In genomic region chr1:40884055-40884795, GRCh38 we compare ENCODE assay signal across 10 cellular contexts. TPM values are rescaled to one million over a fixed set of nuclear protein-coding genes. Genes with fewer than 3 reads are reported as not detected.
DNase-seq lines count a peak whose midpoint lies in the region; ATAC-seq, FAIRE-seq and TF ChIP-seq lines count a peak whose summit lies in the region.
"Had no signal": no experiment of that assay in that cellular context is flagged by ENCODE, and none has a peak within 500 bp of the region (broad histone marks: within the 10 kb centered on the region; RNA-seq: fewer than 3 reads in every experiment).

No MANE protein-coding gene starts in this region.

- ATAC-seq in heart left ventricle (peak in 2 of 4 donors; percentile 46), sciatic nerve (no peak), mucosa of descending colon (no peak)

- peak overlapping the region; percentile 71 for H2BK15ac ChIP-seq in mesenchymal stem cell (ENCODE audit: low read depth, poor library complexity, severe bottlenecking)

- TF ChIP-seq CTCF in heart left ventricle (IDR thresholded peaks at IDR 0.05) (no peak), right atrium auricular region (IDR thresholded peaks at IDR 0.05) (no peak), endothelial cell (IDR thresholded peaks at IDR 0.05; ENCODE audit: unreplicated experiment) (no peak), mucosa of descending colon (IDR thresholded peaks at IDR 0.05) (no peak)

- H3K27me3 ChIP-seq in heart left ventricle (peaks cover 7 to 36% (median 18%) of the 10 kb centered on the region in 9 donors), right atrium auricular region (peaks cover 0 to 7% of the 10 kb centered on the region in 2 donors), mesenchymal stem cell (ENCODE audit: control insufficient read depth in 1 of 2, insufficient read depth in 1 of 2, low read length in 2 of 2) (peaks cover 0 to 12% of the 10 kb centered on the region in 2 experiments), small intestine (ENCODE audit: control insufficient read depth in 2 of 2, insufficient read depth in 2 of 2, low read length in 2 of 2) (peaks cover 7 to 11% of the 10 kb centered on the region in 2 donors)
- H3K27me3 ChIP-seq: pancreas had no signal

- H3K36me3 Mint-ChIP-seq in endothelial cell (ENCODE audit: low read depth, unreplicated experiment) = peaks cover 4% of the 10 kb centered on the region
- peaks cover 2% of the 10 kb centered on the region for H3K36me3 Mint-ChIP-seq in activated CD4-positive, alpha-beta memory T cell treated with anti-CD3 and anti-CD28 coated beads for 36 hours

- no peaks in the 10 kb centered on the region for H3K79me1 ChIP-seq in mesenchymal stem cell (replicated peaks; ENCODE audit: low read length, poor library complexity, severe bottlenecking)

- WGBS in heart left ventricle, 4 donors = 21 to 45% (median 28%) methylated on average over 24 to 73 of the region's 73 CpGs
- 49% methylated on average over 69 of the region's 73 CpGs for WGBS in mesenchymal stem cell
- 16 to 19% (median 16%) methylated on average over 50 to 73 of the region's 73 CpGs for WGBS in small intestine, 3 donors

- H3K27ac ChIP-seq in heart left ventricle = no peak overlapping the region
- no peak overlapping the region for H3K27ac ChIP-seq in right atrium auricular region
- H3K27ac ChIP-seq in mesenchymal stem cell (ENCODE audit: low read length, poor library complexity, severe bottlenecking) = no peak overlapping the region
- no peak overlapping the region for H3K27ac ChIP-seq in small intestine (ENCODE audit: low read depth in 1 of 2, low read length in 1 of 2)
- H3K27ac ChIP-seq: C4-2B, pancreas had no signal

- no peak overlapping the region for H3K23ac ChIP-seq in mesenchymal stem cell (ENCODE audit: low read length in 2 of 2)

- no peak overlapping the region for H3K4ac ChIP-seq in mesenchymal stem cell (ENCODE audit: low read depth in 1 of 2, low read length in 2 of 2)

- no peak overlapping the region for H3K27ac Mint-ChIP-seq in endothelial cell (ENCODE audit: unreplicated experiment)
- H3K27ac Mint-ChIP-seq in activated CD4-positive, alpha-beta memory T cell treated with anti-CD3 and anti-CD28 coated beads for 36 hours = no peak overlapping the region

- peaks cover 10% of the 10 kb centered on the region for H3K4me1 Mint-ChIP-seq in endothelial cell (ENCODE audit: unreplicated experiment)
- H3K4me1 Mint-ChIP-seq in activated CD4-positive, alpha-beta memory T cell treated with anti-CD3 and anti-CD28 coated beads for 36 hours (ENCODE audit: low read depth) = peaks cover 3% of the 10 kb centered on the region

- H3K9me3 Mint-ChIP-seq in endothelial cell (ENCODE audit: unreplicated experiment) = no peaks in the 10 kb centered on the region
- H3K9me3 Mint-ChIP-seq in activated CD4-positive, alpha-beta memory T cell treated with anti-CD3 and anti-CD28 coated beads for 36 hours = no peaks in the 10 kb centered on the region

- H2BK12ac ChIP-seq in mesenchymal stem cell (ENCODE audit: low read length in 2 of 2) = peak overlapping the region in 1 of 2 experiments; percentile 33

- no peak overlapping the region for H2BK120ac ChIP-seq in mesenchymal stem cell (ENCODE audit: low read depth, low read length)

- H3K4me1 ChIP-seq in heart left ventricle (peaks cover 0 to 8% (median 0%) of the 10 kb centered on the region in 12 donors), right atrium auricular region (no peaks in the 10 kb centered on the region), mesenchymal stem cell (ENCODE audit: control insufficient read depth, insufficient read depth, low read depth, low read length) (peaks cover 16% of the 10 kb centered on the region), small intestine (ENCODE audit: control insufficient read depth in 2 of 2, insufficient read depth in 1 of 2, low read depth in 1 of 2, low read length in 1 of 2) (peaks cover 2 to 3% of the 10 kb centered on the region in 2 donors), mucosa of descending colon (ENCODE audit: low read depth) (peaks cover 3% of the 10 kb centered on the region)
- H3K4me1 ChIP-seq: pancreas had no signal

- peak overlapping the region; percentile 67 for H2AFZ ChIP-seq in mesenchymal stem cell (ENCODE audit: low read depth, low read length)

- H3K36me3 ChIP-seq in heart left ventricle (no peaks in the 10 kb centered on the region), right atrium auricular region (no peaks in the 10 kb centered on the region), mesenchymal stem cell (ENCODE audit: control insufficient read depth in 1 of 2, insufficient read depth in 2 of 2, low read depth in 1 of 2, low read length in 2 of 2) (no peaks in the 10 kb centered on the region), small intestine (ENCODE audit: control insufficient read depth in 2 of 2, insufficient read depth in 2 of 2, low read length in 2 of 2) (no peaks in the 10 kb centered on the region), mucosa of descending colon (ENCODE audit: low read depth) (no peaks in the 10 kb centered on the region)
- H3K36me3 ChIP-seq: pancreas had no signal

- peak overlapping the region; percentile 61 for H4K8ac ChIP-seq in mesenchymal stem cell (ENCODE audit: low read length)

- no peak for TF ChIP-seq POLR2A in heart left ventricle (IDR thresholded peaks at IDR 0.05)

- H3K4me2 ChIP-seq in mesenchymal stem cell (ENCODE audit: low read length, poor library complexity, severe bottlenecking) = peak overlapping the region; percentile 61

- H3K9me3 ChIP-seq in heart left ventricle (no peaks in the 10 kb centered on the region), right atrium auricular region (no peaks in the 10 kb centered on the region), mesenchymal stem cell (ENCODE audit: control insufficient read depth, low read length) (no peaks in the 10 kb centered on the region), small intestine (ENCODE audit: control insufficient read depth, low read depth) (no peaks in the 10 kb centered on the region), mucosa of descending colon (no peaks in the 10 kb centered on the region)
- H3K9me3 ChIP-seq: pancreas had no signal

- peaks cover 13% of the 10 kb centered on the region for H3K27me3 Mint-ChIP-seq in endothelial cell (ENCODE audit: unreplicated experiment)
- H3K27me3 Mint-ChIP-seq in activated CD4-positive, alpha-beta memory T cell treated with anti-CD3 and anti-CD28 coated beads for 36 hours = peaks cover 35% of the 10 kb centered on the region

- FAIRE-seq in small intestine (lab: Jason Lieb, UNC) = no peak
- FAIRE-seq: pancreas had no signal

- H3K4me3 Mint-ChIP-seq in endothelial cell (ENCODE audit: unreplicated experiment) = peak overlapping the region; percentile 39
- no peak overlapping the region for H3K4me3 Mint-ChIP-seq in activated CD4-positive, alpha-beta memory T cell treated with anti-CD3 and anti-CD28 coated beads for 36 hours

- no peak overlapping the region for H3K14ac ChIP-seq in mesenchymal stem cell (ENCODE audit: low read length in 2 of 2)

- POLR2A ChIA-PET in activated CD4-positive, alpha-beta memory T cell treated with anti-CD3 and anti-CD28 coated beads for 36 hours (lab: Charles Lee) = no interaction called here

- peak overlapping the region in 9 of 12 donors; percentile 6 to 38 (median 28) for H3K4me3 ChIP-seq in heart left ventricle
- peak overlapping the region in 1 of 2 donors; percentile 27 for H3K4me3 ChIP-seq in right atrium auricular region
- peak overlapping the region; percentile 10 to 61 for H3K4me3 ChIP-seq in mesenchymal stem cell (ENCODE audit: insufficient read depth in 1 of 2, low read depth in 1 of 2, low read length in 2 of 2)
- H3K4me3 ChIP-seq in small intestine (ENCODE audit: low read depth in 1 of 2, low read length in 2 of 2) = no peak overlapping the region
- no peak overlapping the region for H3K4me3 ChIP-seq in mucosa of descending colon
- H3K4me3 ChIP-seq: pancreas had no signal

- CTCF ChIA-PET in activated CD4-positive, alpha-beta memory T cell treated with anti-CD3 and anti-CD28 coated beads for 36 hours (lab: Charles Lee) = no interaction called here

- peak overlapping the region; percentile 26 for H3K9ac ChIP-seq in mesenchymal stem cell (ENCODE audit: low read length)

- no peak for DNase-seq in heart left ventricle
- no peak for DNase-seq in right atrium auricular region (ENCODE audit: low spot score)
- no peak for DNase-seq in endothelial cell (ENCODE audit: low spot score)
- no peak for DNase-seq in mesenchymal stem cell
- no peak for DNase-seq in small intestine
- no peak for DNase-seq in activated CD4-positive, alpha-beta memory T cell treated with anti-CD3 and anti-CD28 coated beads for 36 hours
- no peak for DNase-seq in sciatic nerve (ENCODE audit: low spot score)
- no peak for DNase-seq in mucosa of descending colon

- intact Hi-C loops in heart left ventricle (cut with DNase I) = no loop called here
- intact Hi-C loops in activated CD4-positive, alpha-beta memory T cell treated with anti-CD3 and anti-CD28 coated beads for 36 hours (cut with micrococcal nuclease) = no loop called here
- intact Hi-C loops in sciatic nerve (cut with DNase I) = no loop called here
- intact Hi-C loops in mucosa of descending colon (cut with DNase I, micrococcal nuclease) = no loop called here

- no peak overlapping the region for H2AK5ac ChIP-seq in mesenchymal stem cell (ENCODE audit: low read length, severe bottlenecking)

- H2BK5ac ChIP-seq in mesenchymal stem cell (ENCODE audit: low read depth, low read length, poor library complexity, severe bottlenecking) = no peak overlapping the region

- peak overlapping the region in 1 of 2 experiments; percentile 65 for H3K18ac ChIP-seq in mesenchymal stem cell (ENCODE audit: low read depth in 1 of 2, low read length in 2 of 2)

- no peak overlapping the region for H4K91ac ChIP-seq in mesenchymal stem cell (ENCODE audit: low read length)

RNA-seq across cellular contexts. Expression of gene CITED4, which starts 22.1 kb away (rescaled TPM):
- total RNA-seq in heart left ventricle (10 to 100 TPM; 23.7 to 49.5 (median 34.3) TPM), right atrium auricular region (10 to 100 TPM; 18.8 to 32.7 TPM), endothelial cell (ENCODE audit: unreplicated experiment) (3.6 TPM), sciatic nerve (5.6 TPM), mucosa of descending colon (10 to 100 TPM in 1 of 3 donors, 1 to 10 TPM in 2; 1.9 to 45.1 (median 4.7) TPM)
- polyA plus RNA-seq in heart left ventricle (10 to 100 TPM in 1 of 2 donors, 1 to 10 TPM in 1; 3.2 to 19.1 TPM), small intestine (1 to 10 TPM in 1 of 3 donors, under 1 TPM in 1, not detected in 1; 0.54 to 2.7 TPM)
- polyA plus RNA-seq in mesenchymal stem cell (2013, experiment 1 of 2) = 8.6 TPM
- 9.3 TPM for polyA plus RNA-seq in mesenchymal stem cell (2013, experiment 2 of 2)
- 1 to 10 TPM; 1.9 to 2.1 TPM for total RNA-seq in activated CD4-positive, alpha-beta memory T cell treated with anti-CD3 and anti-CD28 coated beads for 36 hours

Comparison
In these comparisons a context has a peak if more than half of its experiments do, and no peak if none do; other contexts are left out.
1. H3K4me3 ChIP-seq: peak in heart left ventricle (9 of 12) and mesenchymal stem cell (2 of 2); none in small intestine (0 of 2) and mucosa of descending colon (single experiment).